8 cellular contexts compared by ENCODE assay signal in the genomic region with DNA sequence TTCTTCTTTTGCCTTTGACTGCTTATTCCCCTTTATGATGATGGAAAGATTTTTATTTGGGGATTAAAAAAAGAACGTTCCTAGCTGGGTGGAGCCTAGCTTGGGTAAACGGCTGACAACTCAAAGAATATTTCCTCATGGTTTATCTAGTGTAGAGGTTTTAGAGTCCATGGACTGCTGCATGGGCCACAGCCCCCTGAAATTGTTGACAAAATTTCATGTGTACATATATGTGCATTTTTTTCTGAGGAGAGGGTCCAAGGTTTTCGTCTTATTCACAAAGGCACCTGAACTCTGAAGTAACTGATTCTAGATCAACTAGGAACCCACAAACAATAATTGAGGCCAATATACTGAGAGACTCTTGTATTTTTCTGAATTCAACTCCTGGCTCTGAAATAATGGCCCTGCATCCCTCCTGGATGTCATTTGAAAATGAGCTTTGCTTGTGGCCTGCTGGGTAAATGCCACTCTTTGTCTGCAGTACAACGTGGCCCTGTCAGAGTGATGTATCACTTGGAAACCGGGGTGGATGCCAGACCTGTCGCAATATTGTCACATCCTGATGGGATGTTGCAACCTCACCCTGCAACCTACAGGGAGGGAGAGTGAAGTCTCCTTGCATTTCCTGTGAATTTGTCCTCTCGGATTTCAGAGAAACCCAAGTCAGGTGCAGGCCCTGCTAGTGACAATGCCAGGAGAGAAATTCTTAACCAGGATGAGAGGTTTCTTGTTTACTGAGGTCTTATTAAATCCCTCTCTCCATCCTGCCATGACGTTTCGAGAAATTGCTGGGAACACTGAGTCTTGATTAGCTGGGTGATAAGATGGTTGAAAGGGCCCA. TPM values are rescaled to one million over a fixed set of nuclear protein-coding genes. Genes with fewer than 3 reads are reported as not detected.
A peak's percentile ranks its signal among the peaks of the same experiment; 100 is the strongest.
DNase-seq lines count a peak whose midpoint lies in the region; ATAC-seq and TF ChIP-seq lines count a peak whose summit lies in the region.

No MANE protein-coding gene starts in this region.

- H3K4me3 ChIP-seq in cardiac fibroblast (replicated peaks in 1 of 2; ENCODE audit: low read depth in 2 of 2, low read length in 2 of 2), result no peak overlapping the region
- H3K4me3 ChIP-seq in mesendoderm (ENCODE audit: low read length), result no peak overlapping the region

- H2BK120ac ChIP-seq in mesendoderm (ENCODE audit: low read depth, low read length), result no peak overlapping the region

- H2BK15ac ChIP-seq in mesendoderm (replicated peaks; ENCODE audit: low read depth), result no peak overlapping the region

- H4K5ac ChIP-seq in mesendoderm (ENCODE audit: low read length), result no peak overlapping the region

- no peak overlapping the region for H3K27ac ChIP-seq in mesendoderm (ENCODE audit: low read depth, low read length)

- no CpG with 5 or more reads among the region's 9 CpGs for WGBS in mesendoderm (ENCODE audit: extremely low coverage, insufficient coverage, low lambda C conversion rate)

- no peak overlapping the region for H3K4ac ChIP-seq in mesendoderm (ENCODE audit: low read depth, low read length)

- H2AK5ac ChIP-seq in mesendoderm (ENCODE audit: low read length), result no peak overlapping the region

- H3K27me3 ChIP-seq in mesendoderm (ENCODE audit: insufficient read depth, low read length, poor library complexity), result no peaks in the 10 kb centered on the region

- no peaks in the 10 kb centered on the region for H3K79me1 ChIP-seq in mesendoderm (ENCODE audit: low read length)

- no peak overlapping the region for H3K18ac ChIP-seq in mesendoderm (ENCODE audit: low read length)

- ATAC-seq in activated naive CD4-positive, alpha-beta T cell treated with anti-CD3 and anti-CD28 coated beads, Interleukin-2, amount 50 U/mL, for 72 hours, result no peak

- H3K9ac ChIP-seq in mesendoderm (ENCODE audit: low read length), result no peak overlapping the region

- no peak overlapping the region for H3K23ac ChIP-seq in mesendoderm (ENCODE audit: low read length)

- H3K36me3 Mint-ChIP-seq in activated naive CD4-positive, alpha-beta T cell treated with anti-CD3 and anti-CD28 coated beads, Interleukin-2, amount 50 U/mL, for 72 hours, result peaks cover 0 to 7% of the 10 kb centered on the region in 2 donors

- H3K4me2 ChIP-seq in mesendoderm (ENCODE audit: low read length), result no peak overlapping the region

- peak in 9 of 14 donors; percentile 31 to 78 (median 57) for DNase-seq in C1 segment of cervical spinal cord (lab: John Stamatoyannopoulos, UW)
- peak; percentile 14 for DNase-seq in NCI-H1048 (lab: John Stamatoyannopoulos, UW)
- peak; percentile 79 to 93 for DNase-seq in cardiac fibroblast (ENCODE audit: low read depth in 2 of 2)
- DNase-seq in mesendoderm, result peak; percentile 90
- DNase-seq in central memory CD4-positive, alpha-beta T cell, result no peak
- no peak for DNase-seq in activated CD8-positive, alpha-beta memory T cell treated with anti-CD3 and anti-CD28 coated beads for 24 hours
- DNase-seq in activated naive CD4-positive, alpha-beta T cell treated with anti-CD3 and anti-CD28 coated beads, Interleukin-2, amount 50 U/mL, for 72 hours (ENCODE audit: low spot score in 2 of 2), result no peak
- no peak for DNase-seq in NCI-H2171 (lab: John Stamatoyannopoulos, UW)

- no peaks in the 10 kb centered on the region for H3K79me2 ChIP-seq in mesendoderm (ENCODE audit: control insufficient read depth, insufficient read depth, low read length)

- no peaks in the 10 kb centered on the region for H3K36me3 ChIP-seq in mesendoderm (ENCODE audit: control insufficient read depth, insufficient read depth, low read length)

- H4K8ac ChIP-seq in mesendoderm (ENCODE audit: low read depth, low read length), result no peak overlapping the region

- H3K9me3 Mint-ChIP-seq in activated naive CD4-positive, alpha-beta T cell treated with anti-CD3 and anti-CD28 coated beads, Interleukin-2, amount 50 U/mL, for 72 hours, result peaks cover 0 to 8% of the 10 kb centered on the region in 2 donors

- no peak overlapping the region for H3K56ac ChIP-seq in mesendoderm (ENCODE audit: low read length)

- no peak overlapping the region for H2BK5ac ChIP-seq in mesendoderm (ENCODE audit: low read length)

- no peak overlapping the region for H3K27ac Mint-ChIP-seq in activated naive CD4-positive, alpha-beta T cell treated with anti-CD3 and anti-CD28 coated beads, Interleukin-2, amount 50 U/mL, for 72 hours

- TF ChIP-seq CTCF in cardiac fibroblast (IDR thresholded peaks at IDR 0.05; ENCODE audit: low read depth, low read length), result no peak

- H3K4me1 ChIP-seq in mesendoderm (ENCODE audit: control insufficient read depth, low read depth, low read length), result no peaks in the 10 kb centered on the region

RNA-seq across cellular contexts. Expression of gene EHF, which starts 33.8 kb away (rescaled TPM):
- 0.06 TPM for polyA plus RNA-seq in mesendoderm (2013, experiment 1 of 2)
- not detected for polyA plus RNA-seq in mesendoderm (2013, experiment 2 of 2)
- not detected for total RNA-seq in activated naive CD4-positive, alpha-beta T cell treated with anti-CD3 and anti-CD28 coated beads, Interleukin-2, amount 50 U/mL, for 72 hours

Comparison
In these comparisons a context has a peak if more than half of its experiments do, and no peak if none do; other contexts are left out.
1. DNase-seq: peak in C1 segment of cervical spinal cord (9 of 14), NCI-H1048 (single experiment), cardiac fibroblast (2 of 2) and mesendoderm (single experiment); none in central memory CD4-positive, alpha-beta T cell (single experiment), activated CD8-positive, alpha-beta memory T cell treated with anti-CD3 and anti-CD28 coated beads for 24 hours (single experiment), activated naive CD4-positive, alpha-beta T cell treated with anti-CD3 and anti-CD28 coated beads, Interleukin-2, amount 50 U/mL, for 72 hours (0 of 2) and NCI-H2171 (single experiment).